In the genomic region with DNA sequence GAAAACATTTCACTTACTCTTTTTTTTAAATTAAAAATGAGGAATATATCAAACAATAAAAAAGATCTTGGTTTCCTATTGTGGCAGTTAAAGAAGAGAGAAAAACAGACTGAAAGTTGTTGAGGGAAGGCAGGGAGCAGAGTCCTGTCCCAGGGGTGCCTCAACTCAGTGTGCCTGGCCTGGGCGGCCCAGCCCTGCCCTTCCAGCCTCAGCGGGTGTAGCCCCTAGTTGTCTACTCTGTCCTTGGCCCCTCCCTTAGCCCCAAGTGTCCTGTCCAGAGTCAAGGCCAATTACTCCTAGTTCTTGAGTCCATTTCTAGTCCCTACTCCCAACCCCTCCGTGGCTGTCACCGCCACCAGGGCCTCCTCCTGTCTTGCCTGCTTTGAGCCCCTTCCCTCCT, we compare ENCODE assay signal across 16 cellular contexts. TPM values are rescaled to one million over a fixed set of nuclear protein-coding genes. Genes with fewer than 3 reads are reported as not detected.
DNase-seq lines count a peak whose midpoint lies in the region; ATAC-seq and TF ChIP-seq lines count a peak whose summit lies in the region.
"Had no signal": no experiment of that assay in that cellular context is flagged by ENCODE, and none has a peak within 500 bp of the region (broad histone marks: within the 10 kb centered on the region; RNA-seq: fewer than 3 reads in every experiment).

No MANE protein-coding gene starts in this region.

- no peak for TF ChIP-seq CTCF in chondrocyte (IDR thresholded peaks at IDR 0.05)
- no peak for TF ChIP-seq CTCF in testis (IDR thresholded peaks at IDR 0.05)
- TF ChIP-seq CTCF in smooth muscle cell (IDR thresholded peaks at IDR 0.05; ENCODE audit: borderline replicate concordance, insufficient read depth, poor library complexity, severe bottlenecking): no peak

- no peak for DNase-seq in activated CD4-positive, alpha-beta T cell treated with anti-CD3 and anti-CD28 coated beads, Interleukin-2, amount 10 ng/mL, durations not matched to agents 7 days and 5 days
- no peak for DNase-seq in activated CD4-positive, alpha-beta T cell treated with anti-CD3 and anti-CD28 coated beads for 36 hours
- peak; percentile 42 for DNase-seq in chondrocyte (ENCODE audit: low spot score)
- DNase-seq in testis: no peak
- no peak for DNase-seq in smooth muscle cell (lab: John Stamatoyannopoulos, UW; ENCODE audit: unreplicated experiment)
- DNase-seq in activated naive CD8-positive, alpha-beta T cell treated with anti-CD3 and anti-CD28 coated beads for 36 hours: no peak
- DNase-seq: KG1, NCI-H1436 treated with DMSO at 0.1 percent for 48 hours, NCI-H1930, NCI-H748 treated with DMSO at 0.1 percent for 48 hours had no signal

- H3K27me3 ChIP-seq in mucosa of stomach (ENCODE audit: control insufficient read depth, insufficient read depth, low read length) (no peaks in the 10 kb centered on the region), testis (no peaks in the 10 kb centered on the region), smooth muscle cell (ENCODE audit: low read depth) (no peaks in the 10 kb centered on the region)
- H3K27me3 ChIP-seq: BLaER1 treated with 17β-estradiol and CSF1 and Interleukin-3, amounts not matched to agents 10 nM and 100 nM had no signal

- H3K9ac ChIP-seq in mucosa of stomach (ENCODE audit: low read length): peak overlapping the region; percentile 29
- H3K9ac ChIP-seq in smooth muscle cell (ENCODE audit: low read depth): no peak overlapping the region
- H3K9ac ChIP-seq: BLaER1 treated with 17β-estradiol and CSF1 and Interleukin-3, amounts not matched to agents 10 nM and 100 nM; GM23248 had no signal

- H2AFZ ChIP-seq in smooth muscle cell (ENCODE audit: low read depth): no peak overlapping the region
- H2AFZ ChIP-seq: GM23248 had no signal

- CTCF ChIA-PET in activated CD4-positive, alpha-beta T cell treated with anti-CD3 and anti-CD28 coated beads, Interleukin-2, amount 10 ng/mL, durations not matched to agents 7 days and 5 days (lab: Charles Lee): interaction anchor here (0.5 to 3.0 kb wide), 11 partner anchors 10 to 115 kb away, joined by 3 to 17 read pairs (median 5); no protein-coding TSS in a partner anchor
- CTCF ChIA-PET in activated CD4-positive, alpha-beta T cell treated with anti-CD3 and anti-CD28 coated beads for 36 hours (lab: Charles Lee): interaction anchor here (0.6 to 2.4 kb wide), 11 partner anchors 8 to 601 kb away, joined by 3 to 15 read pairs (median 4); no protein-coding TSS in a partner anchor

- H3K4me3 ChIP-seq in mucosa of stomach (ENCODE audit: low read length) (no peak overlapping the region), testis (peak overlapping the region in 1 of 2 donors; percentile 49), smooth muscle cell (no peak overlapping the region)
- H3K4me3 ChIP-seq: BLaER1 treated with 17β-estradiol and CSF1 and Interleukin-3, amounts not matched to agents 10 nM and 100 nM; GM23248 had no signal

- no peaks in the 10 kb centered on the region for H3K36me3 Mint-ChIP-seq in activated CD4-positive, alpha-beta T cell treated with anti-CD3 and anti-CD28 coated beads, Interleukin-2, amount 10 ng/mL, durations not matched to agents 7 days and 5 days (ENCODE audit: low read depth)
- no peaks in the 10 kb centered on the region for H3K36me3 Mint-ChIP-seq in activated CD4-positive, alpha-beta T cell treated with anti-CD3 and anti-CD28 coated beads for 36 hours (ENCODE audit: low read depth)
- H3K36me3 Mint-ChIP-seq in chondrocyte (ENCODE audit: low read depth): no peaks in the 10 kb centered on the region
- no peaks in the 10 kb centered on the region for H3K36me3 Mint-ChIP-seq in activated naive CD8-positive, alpha-beta T cell treated with anti-CD3 and anti-CD28 coated beads for 36 hours
- H3K36me3 Mint-ChIP-seq: CD8-positive, alpha-beta memory T cell had no signal

- POLR2A ChIA-PET in activated CD4-positive, alpha-beta T cell treated with anti-CD3 and anti-CD28 coated beads, Interleukin-2, amount 10 ng/mL, durations not matched to agents 7 days and 5 days (lab: Charles Lee): no interaction called here
- POLR2A ChIA-PET in activated CD4-positive, alpha-beta T cell treated with anti-CD3 and anti-CD28 coated beads for 36 hours (lab: Charles Lee): no interaction called here

- H3K79me2 ChIP-seq in smooth muscle cell (ENCODE audit: low read depth): no peaks in the 10 kb centered on the region

- peak overlapping the region; percentile 55 to 71 for H3K27ac ChIP-seq in testis
- H3K27ac ChIP-seq in smooth muscle cell (ENCODE audit: low read depth): no peak overlapping the region
- H3K27ac ChIP-seq: 22Rv1; BLaER1 treated with 17β-estradiol and CSF1 and Interleukin-3, amounts not matched to agents 10 nM and 100 nM; GM23248 had no signal

- intact Hi-C loops in activated CD4-positive, alpha-beta T cell treated with anti-CD3 and anti-CD28 coated beads for 36 hours (cut with DNase I, micrococcal nuclease): loop anchor here (1.0 kb wide), 1 partner anchor 114 kb away; no protein-coding TSS in a partner anchor
- intact Hi-C loops in testis (cut with DNase I; ENCODE audit: low total_unique reads): no loop called here

- H3K36me3 ChIP-seq in mucosa of stomach (ENCODE audit: control insufficient read depth, insufficient read depth, low read length): no peaks in the 10 kb centered on the region
- H3K36me3 ChIP-seq in testis (ENCODE audit: low read depth, missing control alignments): no peaks in the 10 kb centered on the region
- H3K36me3 ChIP-seq in smooth muscle cell (ENCODE audit: low read depth): no peaks in the 10 kb centered on the region
- H3K36me3 ChIP-seq: BLaER1 treated with 17β-estradiol and CSF1 and Interleukin-3, amounts not matched to agents 10 nM and 100 nM had no signal

- H3F3A ChIP-seq in smooth muscle cell (ENCODE audit: low read depth): no peaks in the 10 kb centered on the region

- H3K4me2 ChIP-seq in smooth muscle cell: no peak overlapping the region
- H3K4me2 ChIP-seq: BLaER1 treated with 17β-estradiol and CSF1 and Interleukin-3, amounts not matched to agents 10 nM and 100 nM had no signal

- H3K4me1 ChIP-seq in mucosa of stomach (ENCODE audit: control insufficient read depth, insufficient read depth, low read length) (peaks cover 15% of the 10 kb centered on the region), testis (peaks cover 10% of the 10 kb centered on the region), smooth muscle cell (ENCODE audit: low read depth) (peaks cover 6% of the 10 kb centered on the region)

- no peak for TF ChIP-seq POLR2A in testis (IDR thresholded peaks at IDR 0.05)

- WGBS in testis, 2 donors: 57 to 78% methylated on average over 4 of the region's 4 CpGs
- 95% methylated on average over 4 of the region's 4 CpGs for WGBS in smooth muscle cell (ENCODE audit: low lambda C conversion rate)

- no peak for ATAC-seq in activated CD4-positive, alpha-beta T cell treated with anti-CD3 and anti-CD28 coated beads for 36 hours
- no peak for ATAC-seq in GM18511 (IDR thresholded peaks at IDR 0.05; ENCODE audit: unreplicated experiment)

- H3K27ac Mint-ChIP-seq in activated CD4-positive, alpha-beta T cell treated with anti-CD3 and anti-CD28 coated beads, Interleukin-2, amount 10 ng/mL, durations not matched to agents 7 days and 5 days: peak overlapping the region; percentile 66
- no peak overlapping the region for H3K27ac Mint-ChIP-seq in activated CD4-positive, alpha-beta T cell treated with anti-CD3 and anti-CD28 coated beads for 36 hours
- H3K27ac Mint-ChIP-seq in chondrocyte (ENCODE audit: unreplicated experiment): no peak overlapping the region
- no peak overlapping the region for H3K27ac Mint-ChIP-seq in activated naive CD8-positive, alpha-beta T cell treated with anti-CD3 and anti-CD28 coated beads for 36 hours

- H3K27me3 Mint-ChIP-seq in activated CD4-positive, alpha-beta T cell treated with anti-CD3 and anti-CD28 coated beads, Interleukin-2, amount 10 ng/mL, durations not matched to agents 7 days and 5 days: peaks cover 9% of the 10 kb centered on the region
- H3K27me3 Mint-ChIP-seq in activated CD4-positive, alpha-beta T cell treated with anti-CD3 and anti-CD28 coated beads for 36 hours: no peaks in the 10 kb centered on the region
- H3K27me3 Mint-ChIP-seq in chondrocyte (ENCODE audit: low read depth): no peaks in the 10 kb centered on the region
- peaks cover 3% of the 10 kb centered on the region for H3K27me3 Mint-ChIP-seq in activated naive CD8-positive, alpha-beta T cell treated with anti-CD3 and anti-CD28 coated beads for 36 hours
- H3K27me3 Mint-ChIP-seq: CD8-positive, alpha-beta memory T cell had no signal

- H3K4me1 Mint-ChIP-seq in activated CD4-positive, alpha-beta T cell treated with anti-CD3 and anti-CD28 coated beads, Interleukin-2, amount 10 ng/mL, durations not matched to agents 7 days and 5 days: peaks cover 20% of the 10 kb centered on the region
- peaks cover 9% of the 10 kb centered on the region for H3K4me1 Mint-ChIP-seq in activated CD4-positive, alpha-beta T cell treated with anti-CD3 and anti-CD28 coated beads for 36 hours
- peaks cover 3% of the 10 kb centered on the region for H3K4me1 Mint-ChIP-seq in chondrocyte (ENCODE audit: low read depth)
- H3K4me1 Mint-ChIP-seq in activated naive CD8-positive, alpha-beta T cell treated with anti-CD3 and anti-CD28 coated beads for 36 hours: peaks cover under 1% of the 10 kb centered on the region

- no peak overlapping the region for H3K4me3 Mint-ChIP-seq in activated CD4-positive, alpha-beta T cell treated with anti-CD3 and anti-CD28 coated beads, Interleukin-2, amount 10 ng/mL, durations not matched to agents 7 days and 5 days
- H3K4me3 Mint-ChIP-seq in activated CD4-positive, alpha-beta T cell treated with anti-CD3 and anti-CD28 coated beads for 36 hours: no peak overlapping the region
- H3K4me3 Mint-ChIP-seq in chondrocyte (ENCODE audit: unreplicated experiment): no peak overlapping the region
- no peak overlapping the region for H3K4me3 Mint-ChIP-seq in activated naive CD8-positive, alpha-beta T cell treated with anti-CD3 and anti-CD28 coated beads for 36 hours

- no peaks in the 10 kb centered on the region for H3K9me3 Mint-ChIP-seq in activated CD4-positive, alpha-beta T cell treated with anti-CD3 and anti-CD28 coated beads, Interleukin-2, amount 10 ng/mL, durations not matched to agents 7 days and 5 days
- no peaks in the 10 kb centered on the region for H3K9me3 Mint-ChIP-seq in activated CD4-positive, alpha-beta T cell treated with anti-CD3 and anti-CD28 coated beads for 36 hours (ENCODE audit: low read depth)
- peaks cover 3% of the 10 kb centered on the region for H3K9me3 Mint-ChIP-seq in chondrocyte (ENCODE audit: low read depth)
- no peaks in the 10 kb centered on the region for H3K9me3 Mint-ChIP-seq in activated naive CD8-positive, alpha-beta T cell treated with anti-CD3 and anti-CD28 coated beads for 36 hours
- H3K9me3 Mint-ChIP-seq: CD8-positive, alpha-beta memory T cell had no signal

- H3K9me3 ChIP-seq in mucosa of stomach (ENCODE audit: control insufficient read depth, low read length) (no peaks in the 10 kb centered on the region), testis (no peaks in the 10 kb centered on the region), smooth muscle cell (replicated peaks; ENCODE audit: low read depth) (no peaks in the 10 kb centered on the region)
- H3K9me3 ChIP-seq: BLaER1 treated with 17β-estradiol and CSF1 and Interleukin-3, amounts not matched to agents 10 nM and 100 nM had no signal

- no peaks in the 10 kb centered on the region for H4K20me1 ChIP-seq in smooth muscle cell (ENCODE audit: low read depth)
- H4K20me1 ChIP-seq: BLaER1 treated with 17β-estradiol and CSF1 and Interleukin-3, amounts not matched to agents 10 nM and 100 nM had no signal

RNA-seq across cellular contexts. Expression of a gene that starts 52.5 kb away (rescaled TPM):
- 1 to 10 TPM; 4.1 to 4.6 TPM for total RNA-seq in activated CD4-positive, alpha-beta T cell treated with anti-CD3 and anti-CD28 coated beads, Interleukin-2, amount 10 ng/mL, durations not matched to agents 7 days and 5 days
- total RNA-seq in activated CD4-positive, alpha-beta T cell treated with anti-CD3 and anti-CD28 coated beads for 36 hours: under 1 TPM; 0.07 to 0.37 TPM
- 0.07 TPM in 1 of 3 replicates, not detected in the others for total RNA-seq in chondrocyte
- 10 to 100 TPM; 20.6 to 23.4 TPM for total RNA-seq in testis
- 13.3 TPM for polyA plus RNA-seq in testis (ENCODE audit: insufficient read depth, low read depth, low replicate concordance)
- 0.13 and 0.63 TPM in 2 replicates for total RNA-seq in smooth muscle cell
- 0.73 and 3.1 TPM in 2 replicates for polyA plus RNA-seq in smooth muscle cell
- under 1 TPM; 0.06 to 0.16 TPM for total RNA-seq in activated naive CD8-positive, alpha-beta T cell treated with anti-CD3 and anti-CD28 coated beads for 36 hours
